8 cellular contexts compared by ENCODE assay signal in genomic region chr7:73520673-73521635, GRCh38. TPM values are rescaled to one million over a fixed set of nuclear protein-coding genes. Genes with fewer than 3 reads are reported as not detected.
DNase-seq lines count a peak whose midpoint lies in the region; ATAC-seq and TF ChIP-seq lines count a peak whose summit lies in the region.

No MANE protein-coding gene starts in this region.

- H2AK5ac ChIP-seq in H9 (ENCODE audit: insufficient read length, low read length) = no peak overlapping the region

- H3K23me2 ChIP-seq in H9 (ENCODE audit: insufficient read length, low read depth, low read length, poor library complexity, severe bottlenecking) = peaks cover 12% of the 10 kb centered on the region

- peaks cover 5% of the 10 kb centered on the region for H3K79me1 ChIP-seq in H9 (ENCODE audit: insufficient read depth, low read depth, low read length, poor library complexity, severe bottlenecking)

- no peak overlapping the region for H2BK12ac ChIP-seq in H9 (ENCODE audit: insufficient read length, low read depth, low read length)

- no peak overlapping the region for H2BK20ac ChIP-seq in H9 (ENCODE audit: low read depth, low read length, poor library complexity, severe bottlenecking)

- peaks cover 57% of the 10 kb centered on the region for H3K36me3 ChIP-seq in SJSA1

- no peak for DNase-seq in CD14-positive monocyte (ENCODE audit: low spot score)
- DNase-seq in H9 = no peak
- DNase-seq in SJSA1 (ENCODE audit: low read depth in 1 of 2, low spot score in 2 of 2) = no peak
- DNase-seq in endothelial cell (ENCODE audit: low spot score) = peak; percentile 8
- DNase-seq in natural killer cell = no peak
- no peak for DNase-seq in central memory CD4-positive, alpha-beta T cell

- intact Hi-C loops in CD14-positive monocyte (cut with micrococcal nuclease) (loop anchor here (5.0 to 10.0 kb wide), 3 partner anchors 36 to 211 kb away; partner anchors contain the start of genes BCL7B (in 1 of the 2) and VPS37D (in 1 of the 2)), natural killer cell (cut with micrococcal nuclease) (loop anchor here (5.0 kb wide), 1 partner anchor 206 kb away; no protein-coding TSS in a partner anchor)

- H3K27me3 Mint-ChIP-seq in CD14-positive monocyte (ENCODE audit: low read depth in 3 of 3) = no peaks in the 10 kb centered on the region
- no peaks in the 10 kb centered on the region for H3K27me3 Mint-ChIP-seq in H9 (ENCODE audit: low read depth)
- peaks cover 3% of the 10 kb centered on the region for H3K27me3 Mint-ChIP-seq in endothelial cell (ENCODE audit: unreplicated experiment)
- H3K27me3 Mint-ChIP-seq in natural killer cell (ENCODE audit: low read depth in 2 of 2) = no peaks in the 10 kb centered on the region

- H3K56ac ChIP-seq in H9 (ENCODE audit: insufficient read length, low read depth, low read length) = no peak overlapping the region

- peak overlapping the region; percentile 4 for H3K18ac ChIP-seq in H9 (ENCODE audit: insufficient read length, low read depth, low read length)

- no peak overlapping the region for H2BK5ac ChIP-seq in H9 (ENCODE audit: insufficient read length, low read length)

- no peaks in the 10 kb centered on the region for H3K9me3 Mint-ChIP-seq in CD14-positive monocyte
- H3K9me3 Mint-ChIP-seq in H9 = no peaks in the 10 kb centered on the region; a peak in 1 of 5 replicates
- H3K9me3 Mint-ChIP-seq in endothelial cell (ENCODE audit: unreplicated experiment) = no peaks in the 10 kb centered on the region
- H3K9me3 Mint-ChIP-seq in natural killer cell = no peaks in the 10 kb centered on the region

- no peak overlapping the region for H3K27ac ChIP-seq in H9 (ENCODE audit: insufficient read length, low read depth, low read length)
- H3K27ac ChIP-seq in SJSA1 = peak overlapping the region; percentile 95

- no peak overlapping the region for H2BK120ac ChIP-seq in H9 (ENCODE audit: low read depth, low read length, poor library complexity, severe bottlenecking)

- H3K23ac ChIP-seq in H9 (ENCODE audit: insufficient read length, low read depth, low read length) = no peak overlapping the region

- peak overlapping the region; percentile 76 for H3K4me3 ChIP-seq in SJSA1

- peaks cover 6 to 24% of the 10 kb centered on the region in 2 donors for H3K36me3 Mint-ChIP-seq in CD14-positive monocyte
- H3K36me3 Mint-ChIP-seq in H9 (ENCODE audit: insufficient read depth in 1 of 3, low read depth in 3 of 3) = peaks cover 26 to 45% (median 41%) of the 10 kb centered on the region in 3 experiments
- peaks cover 6% of the 10 kb centered on the region for H3K36me3 Mint-ChIP-seq in endothelial cell (ENCODE audit: low read depth, unreplicated experiment)
- no peaks in the 10 kb centered on the region for H3K36me3 Mint-ChIP-seq in natural killer cell

- no peak overlapping the region for H3T11ph ChIP-seq in H9 (ENCODE audit: low read length)

- H3K4me3 Mint-ChIP-seq in CD14-positive monocyte = peak overlapping the region; percentile 87 to 89
- peak overlapping the region; percentile 91 for H3K4me3 Mint-ChIP-seq in H9
- H3K4me3 Mint-ChIP-seq in endothelial cell (ENCODE audit: unreplicated experiment) = peak overlapping the region; percentile 95
- peak overlapping the region; percentile 83 for H3K4me3 Mint-ChIP-seq in natural killer cell

- no peak overlapping the region for H2AFZ ChIP-seq in H9 (ENCODE audit: low read length)

- H3K4me2 ChIP-seq in H9 (ENCODE audit: insufficient read depth, insufficient read length, low read length) = peak overlapping the region; percentile 94

- H3K27ac Mint-ChIP-seq in CD14-positive monocyte (peak overlapping the region; percentile 77 to 93 (median 89)), H9 (peak overlapping the region; percentile 70 to 96 (median 89)), endothelial cell (ENCODE audit: unreplicated experiment) (peak overlapping the region; percentile 77), natural killer cell (peak overlapping the region; percentile 89 to 99)

- no peak overlapping the region for H3K4ac ChIP-seq in H9 (ENCODE audit: low read depth, low read length)

- H3K9ac ChIP-seq in H9 (ENCODE audit: extremely low read depth, insufficient read length, low read length) = peak overlapping the region; percentile 94

- no peak overlapping the region for H4K91ac ChIP-seq in H9 (ENCODE audit: insufficient read length, low read depth, low read length)

- no peak overlapping the region for H4K8ac ChIP-seq in H9 (replicated peaks; ENCODE audit: insufficient read length, low read depth, low read length)

- H3K14ac ChIP-seq in H9 (ENCODE audit: insufficient read depth, low read length) = peak overlapping the region; percentile 75

- no peak overlapping the region for H4K5ac ChIP-seq in H9 (ENCODE audit: insufficient read length, low read depth, low read length)

- H3K4me1 Mint-ChIP-seq in CD14-positive monocyte (peaks cover 42% of the 10 kb centered on the region), H9 (peaks cover 27 to 31% of the 10 kb centered on the region in 2 experiments), endothelial cell (ENCODE audit: unreplicated experiment) (peaks cover 36% of the 10 kb centered on the region), natural killer cell (peaks cover 60 to 63% of the 10 kb centered on the region in 2 donors)

- no peaks in the 10 kb centered on the region for H3K9me3 ChIP-seq in H9 (ENCODE audit: control insufficient read depth, low read depth, low read length)
- H3K9me3 ChIP-seq in SJSA1 (replicated peaks) = no peaks in the 10 kb centered on the region; the same call in 1 of the 2 replicates

- H3K4me1 ChIP-seq in H9 (ENCODE audit: insufficient read depth, low read length) (no peaks in the 10 kb centered on the region), SJSA1 (replicated peaks) (peaks cover 28% of the 10 kb centered on the region)

- no peaks in the 10 kb centered on the region for H4K20me1 ChIP-seq in H9 (ENCODE audit: control insufficient read depth, insufficient read depth, insufficient read length)

- H3K27me3 ChIP-seq in H9 (ENCODE audit: insufficient read depth, low read length) (no peaks in the 10 kb centered on the region), SJSA1 (replicated peaks) (no peaks in the 10 kb centered on the region)

- ATAC-seq in natural killer cell (no peak), GM18909 (IDR thresholded peaks at IDR 0.05; ENCODE audit: poor library complexity, unreplicated experiment) (no peak), HG03097 (IDR thresholded peaks at IDR 0.05; ENCODE audit: low FRiP score, unreplicated experiment) (no peak)

- peaks cover 42% of the 10 kb centered on the region for H3K79me2 ChIP-seq in H9 (ENCODE audit: insufficient read depth, low read length)

- no peak overlapping the region for H2BK15ac ChIP-seq in H9 (ENCODE audit: low read depth, low read length)

- WGBS in H9 (ENCODE audit: extremely low coverage, insufficient read length, low lambda C conversion rate) = no CpG with 5 or more reads among the region's 36 CpGs

- TF ChIP-seq CTCF in CD14-positive monocyte (IDR thresholded peaks at IDR 0.05) (no peak), H9 (conservative IDR thresholded peaks at IDR 0.05) (no peak), endothelial cell (IDR thresholded peaks at IDR 0.05; ENCODE audit: unreplicated experiment) (no peak), natural killer cell (IDR thresholded peaks at IDR 0.05) (no peak)

RNA-seq across cellular contexts. Expression of gene BAZ1B, which starts 1.1 kb away (rescaled TPM):
- polyA plus RNA-seq in CD14-positive monocyte = 1 to 10 TPM; 2.5 to 5.0 TPM
- 95.7 and 96.4 TPM in 2 replicates for total RNA-seq in H9 (2021)
- total RNA-seq in SJSA1 (2014; rRNA removed; shearing (Covaris generic)) = 78.9 and 86.5 TPM in 2 replicates
- total RNA-seq in endothelial cell (ENCODE audit: unreplicated experiment) = 56.5 TPM
- total RNA-seq in natural killer cell = 10 to 100 TPM; 50.1 to 61.9 (median 59.9) TPM

RNA-seq across cellular contexts. Expression of gene BCL7B, which starts 36.5 kb away (rescaled TPM):
- polyA plus RNA-seq in CD14-positive monocyte = 10 to 100 TPM; 68.7 to 73.8 TPM
- 46.4 and 48.9 TPM in 2 replicates for total RNA-seq in H9 (2021)
- 20.5 and 75.2 TPM in 2 replicates for total RNA-seq in SJSA1 (2014; rRNA removed; shearing (Covaris generic))
- total RNA-seq in endothelial cell (ENCODE audit: unreplicated experiment) = 38.6 TPM
- 100 to 1,000 TPM; 109 to 131 (median 120) TPM for total RNA-seq in natural killer cell

RNA-seq across cellular contexts. Expression of gene TBL2, which starts 57.4 kb away (rescaled TPM):
- polyA plus RNA-seq in CD14-positive monocyte = 10 to 100 TPM; 26.2 to 40.1 TPM
- total RNA-seq in H9 (2021) (24.9 and 26.7 TPM in 2 replicates), endothelial cell (ENCODE audit: unreplicated experiment) (22.4 TPM), natural killer cell (10 to 100 TPM; 15.1 to 18.5 (median 17.6) TPM)
- 63.8 and 67.2 TPM in 2 replicates for total RNA-seq in SJSA1 (2014; rRNA removed; shearing (Covaris generic))
